In genomic region chr4:87375719-87376291, GRCh38 we compare ENCODE assay signal across 1 cellular context.
A peak's percentile ranks its signal among the peaks of the same experiment; 100 is the strongest.
TF ChIP-seq lines count a peak whose summit lies in the region.

No MANE protein-coding gene starts in this region.

TF ChIP-seq in K562, 482 proteins besides CTCF, POLR2A, EP300 and RAD21 (continued from another document):
- no peak for TF ChIP-seq REST (CRISPR knock-in tag; IDR thresholded peaks at IDR 0.05; ENCODE audit: low read depth)
- 0 out of 4 replicates have a peak, but pooled peaks of 1 of the 2 experiments have one; percentile 29 for TF ChIP-seq FOXK2 (conservative IDR thresholded peaks at IDR 0.05 in 1 of 2, IDR thresholded peaks at IDR 0.05 in 1 of 2; ENCODE audit: low read depth in 2 of 2)
- TF ChIP-seq SMARCA4 (IDR thresholded peaks at IDR 0.05): no peak
- TF ChIP-seq ZNF354B (CRISPR knock-in tag; IDR thresholded peaks at IDR 0.05): no peak
- no peak for TF ChIP-seq RBBP5 (IDR thresholded peaks at IDR 0.05; ENCODE audit: borderline replicate concordance, insufficient read depth, low read length, poor library complexity, severe bottlenecking)
- 0 out of 2 replicates have a peak, but pooled peaks have one; percentile 45 for TF ChIP-seq SMC3 (conservative IDR thresholded peaks at IDR 0.05; ENCODE audit: insufficient read depth, low read depth, low read length)
- TF ChIP-seq ZNF212 (CRISPR knock-in tag; IDR thresholded peaks at IDR 0.05): no peak
